ENCODE assay signal across 19 cellular contexts in genomic region chr1:89989099-89989498, GRCh38. TPM values are rescaled to one million over a fixed set of nuclear protein-coding genes. Genes with fewer than 3 reads are reported as not detected.
DNase-seq lines count a peak whose midpoint lies in the region; TF ChIP-seq lines count a peak whose summit lies in the region.
"Had no signal": no experiment of that assay in that cellular context is flagged by ENCODE, and none has a peak within 500 bp of the region (broad histone marks: within the 10 kb centered on the region; RNA-seq: fewer than 3 reads in every experiment).

No MANE protein-coding gene starts in this region.

- no peaks in the 10 kb centered on the region for H3K79me2 ChIP-seq in hepatocyte
- no peaks in the 10 kb centered on the region for H3K79me2 ChIP-seq in H9 (ENCODE audit: insufficient read depth, low read length)

- no peak overlapping the region for H2AK5ac ChIP-seq in H9 (ENCODE audit: insufficient read length, low read length)

- intact Hi-C loops in activated CD4-positive, alpha-beta T cell treated with anti-CD3 and anti-CD28 coated beads, Interleukin-2, amount 10 ng/mL, durations not matched to agents 24 days and 14 days (cut with micrococcal nuclease), result loop anchor here (5.0 kb wide), 2 partner anchors 82 to 507 kb away; no protein-coding TSS in a partner anchor
- intact Hi-C loops in colonic mucosa (cut with DNase I) (loop anchor here (5.0 kb wide), 1 partner anchor 147 kb away; no protein-coding TSS in a partner anchor), dorsolateral prefrontal cortex (cut with DNase I) (loop anchor here (5.0 kb wide), 3 partner anchors 47 to 182 kb away; partner anchors contain the start of gene LRRC8D (in 1 of the 2))

- H3K4me1 ChIP-seq in colonic mucosa (peaks cover 5% of the 10 kb centered on the region), hepatocyte (ENCODE audit: insufficient read depth) (peaks cover 10% of the 10 kb centered on the region), H9 (ENCODE audit: insufficient read depth, low read length) (no peaks in the 10 kb centered on the region)

- H3K18ac ChIP-seq in H9 (ENCODE audit: insufficient read length, low read depth, low read length), result no peak overlapping the region

- no peak overlapping the region for H2BK120ac ChIP-seq in H9 (ENCODE audit: low read depth, low read length, poor library complexity, severe bottlenecking)

- H3K4me3 ChIP-seq in colonic mucosa (no peak overlapping the region), hepatocyte (no peak overlapping the region), dorsolateral prefrontal cortex (no peak overlapping the region)
- H3K4me3 ChIP-seq: BLaER1, GM12878, GM23248 had no signal

- peak; percentile 41 for DNase-seq in activated CD4-positive, alpha-beta T cell treated with anti-CD3 and anti-CD28 coated beads, Interleukin-2, amount 10 ng/mL, durations not matched to agents 24 days and 14 days
- no peak for DNase-seq in activated CD4-positive, alpha-beta T cell treated with anti-CD3 and anti-CD28 coated beads, Interleukin-2, amount 50 U/mL, for 1 hour
- DNase-seq in colonic mucosa, result no peak
- no peak for DNase-seq in hepatocyte (ENCODE audit: low spot score)
- DNase-seq in dorsolateral prefrontal cortex, result no peak
- no peak for DNase-seq in activated CD4-positive, alpha-beta memory T cell treated with anti-CD3 and anti-CD28 coated beads, Interleukin-2, amount 10 ng/mL, durations not matched to agents 7 days and 5 days
- DNase-seq in H9, result no peak
- no peak for DNase-seq in RPMI8226
- DNase-seq: CD4-positive, CD25-positive, alpha-beta regulatory T cell; CD8-positive, alpha-beta T cell; DMS79; EL; GDM1; GM23248 had no signal

- no peak overlapping the region for H3K27ac Mint-ChIP-seq in activated CD4-positive, alpha-beta T cell treated with anti-CD3 and anti-CD28 coated beads, Interleukin-2, amount 10 ng/mL, durations not matched to agents 24 days and 14 days
- no peak overlapping the region for H3K27ac Mint-ChIP-seq in activated CD4-positive, alpha-beta memory T cell treated with anti-CD3 and anti-CD28 coated beads, Interleukin-2, amount 10 ng/mL, durations not matched to agents 7 days and 5 days
- no peak overlapping the region for H3K27ac Mint-ChIP-seq in H9
- H3K27ac Mint-ChIP-seq: B cell; CD4-positive, CD25-positive, alpha-beta regulatory T cell; CD8-positive, alpha-beta T cell had no signal

- no peaks in the 10 kb centered on the region for H3K27me3 ChIP-seq in colonic mucosa
- no peaks in the 10 kb centered on the region for H3K27me3 ChIP-seq in hepatocyte
- no peaks in the 10 kb centered on the region for H3K27me3 ChIP-seq in dorsolateral prefrontal cortex
- H3K27me3 ChIP-seq in H9 (ENCODE audit: insufficient read depth, low read length), result no peaks in the 10 kb centered on the region
- H3K27me3 ChIP-seq: BLaER1 had no signal

- no peaks in the 10 kb centered on the region for H4K20me1 ChIP-seq in hepatocyte (ENCODE audit: insufficient read depth, poor library complexity, severe bottlenecking)
- H4K20me1 ChIP-seq in H9 (ENCODE audit: control insufficient read depth, insufficient read depth, insufficient read length), result no peaks in the 10 kb centered on the region
- H4K20me1 ChIP-seq: BLaER1 had no signal

- H3K4me2 ChIP-seq in hepatocyte (no peak overlapping the region), H9 (ENCODE audit: insufficient read depth, insufficient read length, low read length) (no peak overlapping the region)
- H3K4me2 ChIP-seq: BLaER1 had no signal

- H2BK5ac ChIP-seq in H9 (ENCODE audit: insufficient read length, low read length), result no peak overlapping the region

- H3K14ac ChIP-seq in H9 (ENCODE audit: insufficient read depth, low read length), result no peak overlapping the region

- POLR2A ChIA-PET in activated CD4-positive, alpha-beta memory T cell treated with anti-CD3 and anti-CD28 coated beads, Interleukin-2, amount 10 ng/mL, durations not matched to agents 7 days and 5 days (lab: Charles Lee), result interaction anchor here (1.3 kb wide), 1 partner anchor 145 kb away, joined by 5 read pairs; no protein-coding TSS in a partner anchor

- no peak overlapping the region for H4K5ac ChIP-seq in H9 (ENCODE audit: insufficient read length, low read depth, low read length)

- H3K9me3 Mint-ChIP-seq in activated CD4-positive, alpha-beta T cell treated with anti-CD3 and anti-CD28 coated beads, Interleukin-2, amount 10 ng/mL, durations not matched to agents 24 days and 14 days, result no peaks in the 10 kb centered on the region
- H3K9me3 Mint-ChIP-seq in activated CD4-positive, alpha-beta memory T cell treated with anti-CD3 and anti-CD28 coated beads, Interleukin-2, amount 10 ng/mL, durations not matched to agents 7 days and 5 days, result no peaks in the 10 kb centered on the region
- H3K9me3 Mint-ChIP-seq in H9, result no peaks in the 10 kb centered on the region
- H3K9me3 Mint-ChIP-seq: CD4-positive, CD25-positive, alpha-beta regulatory T cell; CD8-positive, alpha-beta T cell had no signal

- no peaks in the 10 kb centered on the region for H3K9me3 ChIP-seq in colonic mucosa
- no peaks in the 10 kb centered on the region for H3K9me3 ChIP-seq in hepatocyte (ENCODE audit: low read depth)
- no peaks in the 10 kb centered on the region for H3K9me3 ChIP-seq in H9 (ENCODE audit: control insufficient read depth, low read depth, low read length)

- no peak overlapping the region for H3K4me3 Mint-ChIP-seq in activated CD4-positive, alpha-beta T cell treated with anti-CD3 and anti-CD28 coated beads, Interleukin-2, amount 10 ng/mL, durations not matched to agents 24 days and 14 days
- H3K4me3 Mint-ChIP-seq in activated CD4-positive, alpha-beta memory T cell treated with anti-CD3 and anti-CD28 coated beads, Interleukin-2, amount 10 ng/mL, durations not matched to agents 7 days and 5 days, result no peak overlapping the region
- H3K4me3 Mint-ChIP-seq in H9, result no peak overlapping the region
- H3K4me3 Mint-ChIP-seq: B cell; CD8-positive, alpha-beta T cell had no signal

- no peaks in the 10 kb centered on the region for H3K23me2 ChIP-seq in H9 (ENCODE audit: insufficient read length, low read depth, low read length, poor library complexity, severe bottlenecking)

- no peak overlapping the region for H3K23ac ChIP-seq in H9 (ENCODE audit: insufficient read length, low read depth, low read length)

- no peaks in the 10 kb centered on the region for H3K79me1 ChIP-seq in H9 (ENCODE audit: insufficient read depth, low read depth, low read length, poor library complexity, severe bottlenecking)

- H4K8ac ChIP-seq in H9 (replicated peaks; ENCODE audit: insufficient read length, low read depth, low read length), result no peak overlapping the region

- H2AFZ ChIP-seq in hepatocyte, result no peak overlapping the region
- no peak overlapping the region for H2AFZ ChIP-seq in H9 (ENCODE audit: low read length)
- H2AFZ ChIP-seq: GM23248 had no signal

- H3K27ac ChIP-seq in colonic mucosa, result peak overlapping the region; percentile 84
- H3K27ac ChIP-seq in hepatocyte, result peak overlapping the region; percentile 81
- no peak overlapping the region for H3K27ac ChIP-seq in dorsolateral prefrontal cortex
- H3K27ac ChIP-seq in H9 (ENCODE audit: insufficient read length, low read depth, low read length), result no peak overlapping the region
- H3K27ac ChIP-seq: 22Rv1, BLaER1, C4-2B, GM23248 had no signal

- H3K36me3 ChIP-seq in colonic mucosa, result no peaks in the 10 kb centered on the region
- H3K36me3 ChIP-seq in hepatocyte (replicated peaks; ENCODE audit: insufficient read depth, low read depth), result no peaks in the 10 kb centered on the region
- H3K36me3 ChIP-seq: BLaER1 had no signal

- H3K56ac ChIP-seq in H9 (ENCODE audit: insufficient read length, low read depth, low read length), result no peak overlapping the region

- no peak overlapping the region for H3K4ac ChIP-seq in H9 (ENCODE audit: low read depth, low read length)

- no peak overlapping the region for H2BK20ac ChIP-seq in H9 (ENCODE audit: low read depth, low read length, poor library complexity, severe bottlenecking)

- H3K4me1 Mint-ChIP-seq in activated CD4-positive, alpha-beta T cell treated with anti-CD3 and anti-CD28 coated beads, Interleukin-2, amount 10 ng/mL, durations not matched to agents 24 days and 14 days, result peaks cover 12% of the 10 kb centered on the region
- peaks cover 4% of the 10 kb centered on the region for H3K4me1 Mint-ChIP-seq in activated CD4-positive, alpha-beta memory T cell treated with anti-CD3 and anti-CD28 coated beads, Interleukin-2, amount 10 ng/mL, durations not matched to agents 7 days and 5 days
- peaks cover 22 to 30% of the 10 kb centered on the region in 2 experiments for H3K4me1 Mint-ChIP-seq in H9
- H3K4me1 Mint-ChIP-seq: B cell had no signal

- CTCF ChIA-PET in activated CD4-positive, alpha-beta memory T cell treated with anti-CD3 and anti-CD28 coated beads, Interleukin-2, amount 10 ng/mL, durations not matched to agents 7 days and 5 days (lab: Charles Lee), result interaction anchor here (0.6 to 3.2 kb wide), 10 partner anchors 17 to 507 kb away, joined by 3 to 12 read pairs (median 5); no protein-coding TSS in a partner anchor

- WGBS in hepatocyte (ENCODE audit: low lambda C conversion rate, missing lambda C conversion rate), result 97% methylated on average over 23 of the region's 23 CpGs
- no CpG with 5 or more reads among the region's 23 CpGs for WGBS in H9 (ENCODE audit: extremely low coverage, insufficient read length, low lambda C conversion rate)

- no peak overlapping the region for H2BK15ac ChIP-seq in H9 (ENCODE audit: low read depth, low read length)

- H3K27me3 Mint-ChIP-seq in activated CD4-positive, alpha-beta T cell treated with anti-CD3 and anti-CD28 coated beads, Interleukin-2, amount 10 ng/mL, durations not matched to agents 24 days and 14 days, result peaks cover 6% of the 10 kb centered on the region
- peaks cover 14% of the 10 kb centered on the region for H3K27me3 Mint-ChIP-seq in activated CD4-positive, alpha-beta memory T cell treated with anti-CD3 and anti-CD28 coated beads, Interleukin-2, amount 10 ng/mL, durations not matched to agents 7 days and 5 days
- H3K27me3 Mint-ChIP-seq in H9 (ENCODE audit: low read depth), result no peaks in the 10 kb centered on the region
- H3K27me3 Mint-ChIP-seq: B cell had no signal

- H3K9ac ChIP-seq in colonic mucosa (ENCODE audit: low read depth in 2 of 2, low read length in 2 of 2), result no peak overlapping the region
- no peak overlapping the region for H3K9ac ChIP-seq in H9 (ENCODE audit: extremely low read depth, insufficient read length, low read length)
- H3K9ac ChIP-seq: GM23248 had no signal

- H3T11ph ChIP-seq in H9 (ENCODE audit: low read length), result no peak overlapping the region

- no peaks in the 10 kb centered on the region for H3K9me2 ChIP-seq in hepatocyte (replicated peaks; ENCODE audit: insufficient read depth)

- TF ChIP-seq CTCF in colonic mucosa (IDR thresholded peaks at IDR 0.05), result no peak
- no peak for TF ChIP-seq CTCF in hepatocyte (IDR thresholded peaks at IDR 0.05; ENCODE audit: poor library complexity)
- no peak for TF ChIP-seq CTCF in dorsolateral prefrontal cortex (IDR thresholded peaks at IDR 0.05 in 54 of 56, conservative IDR thresholded peaks at IDR 0.05 in 2 of 56; ENCODE audit: low read depth in 1 of 56, partially characterized antibody in 56 of 56)
- no peak for TF ChIP-seq CTCF in H9 (conservative IDR thresholded peaks at IDR 0.05)

- no peak overlapping the region for H2BK12ac ChIP-seq in H9 (ENCODE audit: insufficient read length, low read depth, low read length)

- no peaks in the 10 kb centered on the region for H3K36me3 Mint-ChIP-seq in activated CD4-positive, alpha-beta T cell treated with anti-CD3 and anti-CD28 coated beads, Interleukin-2, amount 10 ng/mL, durations not matched to agents 24 days and 14 days (ENCODE audit: low read depth)
- H3K36me3 Mint-ChIP-seq in activated CD4-positive, alpha-beta memory T cell treated with anti-CD3 and anti-CD28 coated beads, Interleukin-2, amount 10 ng/mL, durations not matched to agents 7 days and 5 days (ENCODE audit: low read depth), result no peaks in the 10 kb centered on the region
- H3K36me3 Mint-ChIP-seq in H9 (ENCODE audit: insufficient read depth in 1 of 3, low read depth in 3 of 3), result no peaks in the 10 kb centered on the region; a peak in 1 of 7 replicates
- H3K36me3 Mint-ChIP-seq: CD4-positive, CD25-positive, alpha-beta regulatory T cell; CD8-positive, alpha-beta T cell had no signal

- H4K91ac ChIP-seq in H9 (ENCODE audit: insufficient read length, low read depth, low read length), result no peak overlapping the region

RNA-seq across cellular contexts. Expression of gene ZNF326, which starts 5.8 kb away (rescaled TPM):
- total RNA-seq in activated CD4-positive, alpha-beta T cell treated with anti-CD3 and anti-CD28 coated beads, Interleukin-2, amount 10 ng/mL, durations not matched to agents 24 days and 14 days, result 36.8 and 38.1 TPM in 2 replicates
- total RNA-seq in colonic mucosa (10 to 100 TPM; 24.6 TPM), hepatocyte (24.1 and 25.7 TPM in 2 replicates), dorsolateral prefrontal cortex (10 to 100 TPM; 23.0 to 50.7 (median 32.2) TPM), H9 (2021) (39.0 and 39.9 TPM in 2 replicates)
- 16.1 and 18.3 TPM in 2 replicates for polyA plus RNA-seq in hepatocyte
- 10 to 100 TPM; 14.9 to 15.5 TPM for total RNA-seq in activated CD4-positive, alpha-beta memory T cell treated with anti-CD3 and anti-CD28 coated beads, Interleukin-2, amount 10 ng/mL, durations not matched to agents 7 days and 5 days

Comparison
In these comparisons a context has a peak if more than half of its experiments do, and no peak if none do; other contexts are left out.
1. H3K27ac ChIP-seq: peak in colonic mucosa (single experiment) and hepatocyte (single experiment); none in dorsolateral prefrontal cortex (0 of 59) and H9 (single experiment).